In the genomic region with DNA sequence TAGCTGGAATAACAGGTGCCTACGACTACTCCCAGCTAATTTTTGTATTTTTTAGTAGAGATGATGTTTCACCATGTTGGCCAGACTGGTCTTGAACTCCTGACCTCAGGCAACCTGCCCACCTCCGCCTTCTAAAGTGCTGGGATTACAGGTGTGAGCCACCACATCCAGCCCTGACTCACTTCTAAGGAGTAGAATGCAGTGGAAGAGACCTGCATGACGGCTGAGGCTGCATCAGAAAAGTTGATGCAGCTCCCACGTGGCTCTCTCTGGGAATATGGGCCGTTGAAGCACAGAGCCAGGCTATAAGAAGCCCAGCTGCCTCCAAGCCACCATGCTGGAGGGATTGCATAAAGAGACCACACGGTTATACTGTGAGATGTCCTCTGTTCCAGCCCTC, we compare ENCODE assay signal across 21 cellular contexts. TPM values are rescaled to one million over a fixed set of nuclear protein-coding genes. Genes with fewer than 3 reads are reported as not detected.
A peak's percentile ranks its signal among the peaks of the same experiment; 100 is the strongest.
DNase-seq lines count a peak whose midpoint lies in the region; ATAC-seq and TF ChIP-seq lines count a peak whose summit lies in the region.
"Had no signal": no experiment of that assay in that cellular context is flagged by ENCODE, and none has a peak within 500 bp of the region (broad histone marks: within the 10 kb centered on the region; RNA-seq: fewer than 3 reads in every experiment).

No MANE protein-coding gene starts in this region.

- no peaks in the 10 kb centered on the region for H4K20me1 ChIP-seq in HCT116 (ENCODE audit: insufficient read depth)
- H4K20me1 ChIP-seq: BLaER1 had no signal

- H3K79me2 ChIP-seq in HCT116 (ENCODE audit: insufficient read depth, low read length), result no peaks in the 10 kb centered on the region

- H2AFZ ChIP-seq in HCT116 (ENCODE audit: low read depth, low read length, poor library complexity, severe bottlenecking), result no peak overlapping the region

- CTCF ChIA-PET in HCT116 (lab: Charles Lee), result no interaction called here

- TF ChIP-seq POLR2A in HCT116 (IDR thresholded peaks at IDR 0.05; ENCODE audit: borderline replicate concordance, extremely low read depth, insufficient read depth, insufficient read length) (no peak), spleen (IDR thresholded peaks at IDR 0.05) (no peak)

- no peak for ATAC-seq in HCT116
- no peak for ATAC-seq in mucosa of descending colon
- no peak for ATAC-seq in HG02610 (IDR thresholded peaks at IDR 0.05; ENCODE audit: unreplicated experiment)
- ATAC-seq in HG03045 (IDR thresholded peaks at IDR 0.05; ENCODE audit: unreplicated experiment), result no peak

- H3K27ac ChIP-seq in HCT116 (ENCODE audit: low read depth, low read length) (no peak overlapping the region), spleen (no peak overlapping the region)
- H3K27ac ChIP-seq: BLaER1, KMS-11, SJCRH30 had no signal

- DNase-seq in HCT116 (ENCODE audit: low read depth, low spot score), result no peak
- DNase-seq in RPMI8226, result peak; percentile 51
- peak; percentile 32 for DNase-seq in chondrocyte (ENCODE audit: low spot score)
- DNase-seq in spleen, result peak; percentile 39
- no peak for DNase-seq in mucosa of descending colon
- DNase-seq in NCI-H1694 (lab: John Stamatoyannopoulos, UW), result no peak
- DNase-seq: Caco-2; CD4-positive, alpha-beta T cell; DMS 273 treated with DMSO at 0.1 percent for 48 hours; DMS79 treated with DMSO at 0.1 percent for 48 hours; NCI-H1417; NCI-H187; NCI-H2227 treated with DMSO at 0.1 percent for 48 hours; NCI-H510A; NK-92 treated with Interleukin-12 subunit alpha and Interleukin-12 subunit beta, amount 100 ng/mL, for 24 hours; SJCRH30; T-helper 1 cell had no signal

- no peak overlapping the region for H3K4me3 Mint-ChIP-seq in chondrocyte (ENCODE audit: unreplicated experiment)
- H3K4me3 Mint-ChIP-seq: CD4-positive, alpha-beta T cell had no signal

- intact Hi-C loops in HCT116 (cut with micrococcal nuclease) (no loop called here), spleen (cut with DNase I; ENCODE audit: low total_unique reads) (no loop called here), mucosa of descending colon (cut with DNase I, micrococcal nuclease) (no loop called here)

- H3K4me1 ChIP-seq in HCT116 (ENCODE audit: control insufficient read depth in 1 of 2, insufficient read depth in 2 of 2, low read length in 2 of 2) (peaks cover 0 to 9% of the 10 kb centered on the region in 2 experiments; a peak in 2 of 4 replicates), spleen (no peaks in the 10 kb centered on the region), mucosa of descending colon (ENCODE audit: low read depth) (peaks cover 5% of the 10 kb centered on the region)
- H3K4me1 ChIP-seq: BLaER1, Caco-2 had no signal

- no peak for TF ChIP-seq CTCF in HCT116 (IDR thresholded peaks at IDR 0.05 in 2 of 3, conservative IDR thresholded peaks at IDR 0.05 in 1 of 3; ENCODE audit: borderline replicate concordance in 1 of 3, insufficient read depth in 1 of 3, low read depth in 2 of 3, low read length in 2 of 3)
- TF ChIP-seq CTCF in chondrocyte (IDR thresholded peaks at IDR 0.05), result no peak
- TF ChIP-seq CTCF in spleen (IDR thresholded peaks at IDR 0.05 in 8 of 11, conservative IDR thresholded peaks at IDR 0.05 in 3 of 11), result no peak
- no peak for TF ChIP-seq CTCF in mucosa of descending colon (IDR thresholded peaks at IDR 0.05)

- no peak overlapping the region for H3K4me2 ChIP-seq in HCT116 (ENCODE audit: low read length)
- H3K4me2 ChIP-seq: BLaER1, KMS-11 had no signal

- no peaks in the 10 kb centered on the region for H3K27me3 Mint-ChIP-seq in chondrocyte (ENCODE audit: low read depth)
- H3K27me3 Mint-ChIP-seq: CD4-positive, alpha-beta T cell had no signal

- H3K36me3 ChIP-seq in HCT116 (ENCODE audit: control insufficient read depth in 1 of 2, insufficient read depth in 2 of 2, low read length in 2 of 2) (no peaks in the 10 kb centered on the region), spleen (no peaks in the 10 kb centered on the region), mucosa of descending colon (ENCODE audit: low read depth) (no peaks in the 10 kb centered on the region)
- H3K36me3 ChIP-seq: BLaER1, SJCRH30 had no signal

- no TSS peak for BruUV-seq in HCT116 (replicated peaks; lab: Mats Ljungman, UMichigan)

- no peak for TF ChIP-seq RAD21 in HCT116 (IDR thresholded peaks at IDR 0.05; ENCODE audit: low read depth)

- peaks cover 15% of the 10 kb centered on the region for H3K4me1 Mint-ChIP-seq in chondrocyte (ENCODE audit: low read depth)

- no peak overlapping the region for H3K27ac Mint-ChIP-seq in chondrocyte (ENCODE audit: unreplicated experiment)
- H3K27ac Mint-ChIP-seq: CD4-positive, alpha-beta T cell had no signal

- 77 to 85% (median 83%) methylated on average over 5 to 6 of the region's 6 CpGs for WGBS in spleen, 5 donors

- no peaks in the 10 kb centered on the region for H3K9me3 Mint-ChIP-seq in chondrocyte (ENCODE audit: low read depth)
- H3K9me3 Mint-ChIP-seq: CD4-positive, alpha-beta T cell had no signal

- H3K27me3 ChIP-seq in HCT116 (ENCODE audit: insufficient read depth, low read length), result no peaks in the 10 kb centered on the region
- H3K27me3 ChIP-seq in spleen (replicated peaks in 1 of 7), result no peaks in the 10 kb centered on the region
- H3K27me3 ChIP-seq: BLaER1, SJCRH30 had no signal

- no peak overlapping the region for H3K9ac ChIP-seq in HCT116 (ENCODE audit: low read length)
- H3K9ac ChIP-seq: BLaER1, KMS-11 had no signal

- no peaks in the 10 kb centered on the region for H3K9me2 ChIP-seq in HCT116 (ENCODE audit: insufficient read depth)

- H3K4me3 ChIP-seq in HCT116 (replicated peaks in 1 of 2; ENCODE audit: low read depth in 1 of 2, low read length in 2 of 2) (no peak overlapping the region), spleen (no peak overlapping the region), mucosa of descending colon (no peak overlapping the region)
- H3K4me3 ChIP-seq: BLaER1, SJCRH30 had no signal

- POLR2A ChIA-PET in HCT116 (lab: Charles Lee), result no interaction called here

- H3K36me3 Mint-ChIP-seq in chondrocyte (ENCODE audit: low read depth), result no peaks in the 10 kb centered on the region

- no peaks in the 10 kb centered on the region for H3K9me3 ChIP-seq in HCT116 (ENCODE audit: control insufficient read depth in 1 of 2, insufficient read depth in 1 of 2, low read depth in 1 of 2, low read length in 2 of 2)
- H3K9me3 ChIP-seq in spleen, result no peaks in the 10 kb centered on the region
- H3K9me3 ChIP-seq in mucosa of descending colon, result no peaks in the 10 kb centered on the region
- H3K9me3 ChIP-seq: BLaER1, Caco-2, SJCRH30 had no signal

- RAD21 ChIA-PET in HCT116 (lab: Charles Lee; ENCODE audit: low non-redundant PET in 1 of 2, low total read pairs in 2 of 2, uncharacterized antibody in 2 of 2, unreplicated experiment in 2 of 2), result no interaction called here

TF ChIP-seq in HCT116, 20 proteins besides CTCF, POLR2A, EP300 and RAD21:
- no peak for TF ChIP-seq SIN3A (IDR thresholded peaks at IDR 0.05; ENCODE audit: low read depth)
- TF ChIP-seq, protein P1, sequence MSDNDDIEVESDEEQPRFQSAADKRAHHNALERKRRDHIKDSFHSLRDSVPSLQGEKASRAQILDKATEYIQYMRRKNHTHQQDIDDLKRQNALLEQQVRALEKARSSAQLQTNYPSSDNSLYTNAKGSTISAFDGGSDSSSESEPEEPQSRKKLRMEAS (IDR thresholded peaks at IDR 0.05), result 0 out of 2 replicates have a peak, but pooled peaks have one; percentile 24

RNA-seq across cellular contexts. Expression of gene ASL, which starts 21.6 kb away (rescaled TPM):
- total RNA-seq in HCT116 (2021; ENCODE audit: unreplicated experiment), result 46.9 TPM
- 60.1 and 60.5 TPM in 2 replicates for polyA plus RNA-seq in HCT116 (2012)
- total RNA-seq in chondrocyte, result 24.0 to 26.1 TPM (median 25.5 TPM) in 3 replicates
- total RNA-seq in spleen, result 10 to 100 TPM; 30.9 to 45.1 (median 39.3) TPM
- 10 to 100 TPM; 24.6 to 56.4 (median 51.2) TPM for polyA plus RNA-seq in spleen
- 100 to 1,000 TPM in 2 of 3 donors, 10 to 100 TPM in 1; 70.5 to 145 (median 129) TPM for total RNA-seq in mucosa of descending colon

Comparison
In these comparisons a context has a peak if more than half of its experiments do, and no peak if none do; other contexts are left out.
1. DNase-seq: peak in RPMI8226 (single experiment), chondrocyte (single experiment) and spleen (single experiment); none in HCT116 (single experiment), mucosa of descending colon (0 of 3) and NCI-H1694 (single experiment).